ENCODE assay signal across 30 cellular contexts in genomic region chr3:52381623-52382022, GRCh38.
"Had no signal": no experiment of that assay in that cellular context is flagged by ENCODE, and none has a peak within 500 bp of the region (broad histone marks: within the 10 kb centered on the region; RNA-seq: fewer than 3 reads in every experiment).

No MANE protein-coding gene starts in this region.

- H3K4me1 Mint-ChIP-seq: neural crest cell; stimulated activated naive CD8-positive, alpha-beta T cell treated with anti-CD3 and anti-CD28 coated beads, Interleukin-15, amount 100 ng/mL, for 72 hours had no signal

- H3K36me3 ChIP-seq: ovary, right lobe of liver, sigmoid colon, transverse colon, upper lobe of right lung, uterus had no signal

- H3K27me3 ChIP-seq: ovary, right lobe of liver, sigmoid colon, suprapubic skin, testis, tibial artery, transverse colon, upper lobe of right lung, uterus had no signal

- H3K9ac ChIP-seq: parathyroid adenoma had no signal

- H3K4me1 ChIP-seq: parathyroid adenoma, psoas muscle, right lobe of liver, sigmoid colon, suprapubic skin, tibial artery, transverse colon, upper lobe of right lung, uterus had no signal

- DNase-seq: naive thymus-derived CD8-positive, alpha-beta T cell; nephron progenitor cell; occipital lobe; ovary; posterior cingulate gyrus; psoas muscle; right cardiac atrium; right lobe of liver; sigmoid colon; small intestine; stimulated activated CD4-positive, alpha-beta T cell treated with anti-CD3 and anti-CD28 coated beads, Interleukin-15, amount 100 ng/mL, for 24 hours; stimulated activated CD4-positive, alpha-beta T cell treated with anti-CD3 and anti-CD28 coated beads, Interleukin-2, amount 100 ng/mL, for 24 hours; stimulated activated CD4-positive, alpha-beta T cell treated with anti-CD3 and anti-CD28 coated beads, Interleukin-2, amount 100 ng/mL, for 48 hours; stimulated activated CD4-positive, alpha-beta T cell treated with anti-CD3 and anti-CD28 coated beads, Interleukin-4, amount 100 ng/mL, for 24 hours; stimulated activated naive CD4-positive, alpha-beta T cell; stimulated activated naive CD8-positive, alpha-beta T cell treated with anti-CD3 and anti-CD28 coated beads, Interleukin-15, amount 100 ng/mL, for 72 hours; stimulated activated naive CD8-positive, alpha-beta T cell treated with anti-CD3 and anti-CD28 coated beads, Interleukin-15, Interleukin-2, amounts not matched to agents 100 U/mL and 50 U/mL, for 24 hours; substantia nigra; testis; tibial artery; transverse colon; upper lobe of right lung; uterus had no signal

- H3K4me3 ChIP-seq: ovary, psoas muscle, right lobe of liver, sigmoid colon, suprapubic skin, testis, tibial artery, transverse colon, upper lobe of right lung, uterus had no signal

- H2AFZ ChIP-seq: parathyroid adenoma had no signal

- H3K9me3 ChIP-seq: ovary, psoas muscle, right lobe of liver, sigmoid colon, suprapubic skin, testis, tibial artery, transverse colon, upper lobe of right lung, uterus had no signal

- H3K36me3 Mint-ChIP-seq: natural killer cell treated with Interleukin-12 subunit alpha and Interleukin-12 subunit beta and Interleukin-15 and Interleukin-18, amount 100 ng/mL, for 72 hours; type B pancreatic cell had no signal

- ATAC-seq: naive thymus-derived CD8-positive, alpha-beta T cell; natural killer cell treated with Interleukin-12 subunit alpha and Interleukin-12 subunit beta and Interleukin-15 and Interleukin-18, amount 100 ng/mL, for 72 hours; psoas muscle; right cardiac atrium; right lobe of liver; stimulated activated memory B cell treated with anti-CD40 and anti-IgM and Interleukin-4, amounts not matched to agents 10 μg/mL and 1 μg/mL and 100 μg/mL, for 72 hours; stimulated activated naive CD8-positive, alpha-beta T cell treated with anti-CD3 and anti-CD28 coated beads, Interleukin-15, amount 100 ng/mL, for 72 hours; stimulated activated naive CD8-positive, alpha-beta T cell treated with anti-CD3 and anti-CD28 coated beads, Interleukin-15, Interleukin-2, amounts not matched to agents 100 U/mL and 50 U/mL, for 24 hours; upper lobe of right lung had no signal

- H3K27me3 Mint-ChIP-seq: naive thymus-derived CD8-positive, alpha-beta T cell; natural killer cell treated with Interleukin-12 subunit alpha and Interleukin-12 subunit beta and Interleukin-15 and Interleukin-18, amount 100 ng/mL, for 72 hours; stimulated activated memory B cell treated with anti-CD40 and anti-IgM and Interleukin-4, amounts not matched to agents 10 μg/mL and 1 μg/mL and 100 μg/mL, for 72 hours; stimulated activated naive CD8-positive, alpha-beta T cell treated with anti-CD3 and anti-CD28 coated beads, Interleukin-15, amount 100 ng/mL, for 72 hours; type B pancreatic cell had no signal

- H3K9me3 Mint-ChIP-seq: naive thymus-derived CD8-positive, alpha-beta T cell; natural killer cell treated with Interleukin-12 subunit alpha and Interleukin-12 subunit beta and Interleukin-15 and Interleukin-18, amount 100 ng/mL, for 72 hours; nephron progenitor cell; neural crest cell; stimulated activated memory B cell treated with anti-CD40 and anti-IgM and Interleukin-4, amounts not matched to agents 10 μg/mL and 1 μg/mL and 100 μg/mL, for 72 hours; stimulated activated naive CD8-positive, alpha-beta T cell treated with anti-CD3 and anti-CD28 coated beads, Interleukin-15, amount 100 ng/mL, for 72 hours; type B pancreatic cell had no signal

- H3K4me3 Mint-ChIP-seq: naive thymus-derived CD8-positive, alpha-beta T cell; natural killer cell treated with Interleukin-12 subunit alpha and Interleukin-12 subunit beta and Interleukin-15 and Interleukin-18, amount 100 ng/mL, for 72 hours; nephron progenitor cell; neural crest cell; stimulated activated memory B cell treated with anti-CD40 and anti-IgM and Interleukin-4, amounts not matched to agents 10 μg/mL and 1 μg/mL and 100 μg/mL, for 72 hours; stimulated activated naive CD8-positive, alpha-beta T cell treated with anti-CD3 and anti-CD28 coated beads, Interleukin-15, amount 100 ng/mL, for 72 hours; type B pancreatic cell had no signal

- H3K27ac ChIP-seq: ovary, parathyroid adenoma, psoas muscle, right lobe of liver, sigmoid colon, suprapubic skin, testis, tibial artery, transverse colon, upper lobe of right lung, uterus had no signal

- H3K27ac Mint-ChIP-seq: natural killer cell treated with Interleukin-12 subunit alpha and Interleukin-12 subunit beta and Interleukin-15 and Interleukin-18, amount 100 ng/mL, for 72 hours; nephron progenitor cell; progenitor cell of endocrine pancreas; stimulated activated memory B cell treated with anti-CD40 and anti-IgM and Interleukin-4, amounts not matched to agents 10 μg/mL and 1 μg/mL and 100 μg/mL, for 72 hours; stimulated activated naive CD8-positive, alpha-beta T cell treated with anti-CD3 and anti-CD28 coated beads, Interleukin-15, amount 100 ng/mL, for 72 hours; type B pancreatic cell had no signal
